In genomic region chr7:105677395-105677701, GRCh38 we compare ENCODE assay signal across 11 cellular contexts.
DNase-seq lines count a peak whose midpoint lies in the region; ATAC-seq and TF ChIP-seq lines count a peak whose summit lies in the region.
"Had no signal": no experiment of that assay in that cellular context is flagged by ENCODE, and none has a peak within 500 bp of the region (broad histone marks: within the 10 kb centered on the region; RNA-seq: fewer than 3 reads in every experiment).

No MANE protein-coding gene starts in this region.

- H2AFZ ChIP-seq in SU-DHL-6 (ENCODE audit: low read depth, low read length, severe bottlenecking), result peak overlapping the region; percentile 70

- DNase-seq in activated T-cell treated with anti-CD3 and anti-CD28 coated beads, Interleukin-2, amount 50 U/mL, for 4 hours, result no peak
- no peak for DNase-seq in activated T-cell treated with anti-CD3 and anti-CD28 coated beads for 4 hours
- DNase-seq in immature natural killer cell, result no peak
- DNase-seq in hippocampal formation (lab: John Stamatoyannopoulos, UW), result no peak
- DNase-seq: foreskin keratinocyte, left ventricle myocardium inferior, NCI-H1048 had no signal

- no peaks in the 10 kb centered on the region for H3K36me3 ChIP-seq in SU-DHL-6 (ENCODE audit: low read length)
- no peaks in the 10 kb centered on the region for H3K36me3 ChIP-seq in thymus (ENCODE audit: control insufficient read depth, insufficient read depth)
- H3K36me3 ChIP-seq: left ventricle myocardium inferior had no signal

- H3K79me2 ChIP-seq in SU-DHL-6 (ENCODE audit: insufficient read depth, low read length), result no peaks in the 10 kb centered on the region

- H3K27ac ChIP-seq in SU-DHL-6 (ENCODE audit: low read depth, low read length) (peak overlapping the region; percentile 2; the same call in 1 of the 2 replicates), thymus (ENCODE audit: low read depth) (peak overlapping the region; percentile 87)
- H3K27ac ChIP-seq: foreskin keratinocyte had no signal

- ATAC-seq in activated T-cell treated with anti-CD3 and anti-CD28 coated beads, Interleukin-2, amount 50 U/mL, for 4 hours, result no peak
- ATAC-seq in GM21825 (IDR thresholded peaks at IDR 0.05; ENCODE audit: unreplicated experiment), result no peak
- ATAC-seq in HG03175 (IDR thresholded peaks at IDR 0.05; ENCODE audit: unreplicated experiment), result no peak
- ATAC-seq: foreskin keratinocyte had no signal

- H4K20me1 ChIP-seq in SU-DHL-6 (ENCODE audit: low read depth, low read length), result no peaks in the 10 kb centered on the region

- no peaks in the 10 kb centered on the region for H3K27me3 ChIP-seq in SU-DHL-6 (ENCODE audit: low read length)
- H3K27me3 ChIP-seq in thymus (ENCODE audit: control insufficient read depth, insufficient read depth), result no peaks in the 10 kb centered on the region
- H3K27me3 ChIP-seq: foreskin keratinocyte had no signal

- no peaks in the 10 kb centered on the region for H3K9me3 Mint-ChIP-seq in activated T-cell treated with anti-CD3 and anti-CD28 coated beads, Interleukin-2, amount 50 U/mL, for 4 hours
- H3K9me3 Mint-ChIP-seq in immature natural killer cell, result no peaks in the 10 kb centered on the region

- H3K27me3 Mint-ChIP-seq in activated T-cell treated with anti-CD3 and anti-CD28 coated beads, Interleukin-2, amount 50 U/mL, for 4 hours (ENCODE audit: low read depth), result no peaks in the 10 kb centered on the region
- peaks cover 0 to 8% (median 4%) of the 10 kb centered on the region in 3 donors for H3K27me3 Mint-ChIP-seq in immature natural killer cell (ENCODE audit: low read depth in 3 of 3)

- H3K9ac ChIP-seq in SU-DHL-6 (ENCODE audit: low read length), result peak overlapping the region; percentile 22

- H3K4me1 Mint-ChIP-seq in activated T-cell treated with anti-CD3 and anti-CD28 coated beads, Interleukin-2, amount 50 U/mL, for 4 hours (ENCODE audit: low read depth), result peaks cover 79% of the 10 kb centered on the region
- H3K4me1 Mint-ChIP-seq in immature natural killer cell, result peaks cover 44 to 48% of the 10 kb centered on the region in 2 donors

- peaks cover 6% of the 10 kb centered on the region for H3K36me3 Mint-ChIP-seq in activated T-cell treated with anti-CD3 and anti-CD28 coated beads, Interleukin-2, amount 50 U/mL, for 4 hours (ENCODE audit: insufficient read depth)
- H3K36me3 Mint-ChIP-seq in immature natural killer cell, result peaks cover 0 to 5% (median 4%) of the 10 kb centered on the region in 3 donors

- H3K4me1 ChIP-seq in thymus (ENCODE audit: control insufficient read depth, insufficient read depth, low read length), result peaks cover 42% of the 10 kb centered on the region

- TF ChIP-seq CTCF in SU-DHL-6 (IDR thresholded peaks at IDR 0.05; ENCODE audit: insufficient read depth, low read length, poor library complexity, severe bottlenecking), result no peak

- H3K4me3 Mint-ChIP-seq in activated T-cell treated with anti-CD3 and anti-CD28 coated beads, Interleukin-2, amount 50 U/mL, for 4 hours, result peak overlapping the region; percentile 80
- peak overlapping the region; percentile 57 to 85 (median 76) for H3K4me3 Mint-ChIP-seq in immature natural killer cell

- no peaks in the 10 kb centered on the region for H3K9me3 ChIP-seq in SU-DHL-6 (ENCODE audit: insufficient read depth, low read length)
- H3K9me3 ChIP-seq in thymus (ENCODE audit: control insufficient read depth), result no peaks in the 10 kb centered on the region
- H3K9me3 ChIP-seq: left ventricle myocardium inferior had no signal

- H3K9me2 ChIP-seq in SU-DHL-6 (replicated peaks; ENCODE audit: insufficient read depth, low read length), result no peaks in the 10 kb centered on the region

- WGBS in thymus, result 83% methylated on average over 5 of the region's 5 CpGs

- H3K4me3 ChIP-seq in SU-DHL-6 (ENCODE audit: insufficient read depth, low read length, poor library complexity, severe bottlenecking) (peak overlapping the region; percentile 12), thymus (ENCODE audit: low read length) (peak overlapping the region; percentile 62)

- peak overlapping the region; percentile 87 to 96 (median 94) for H3K27ac Mint-ChIP-seq in immature natural killer cell

- peak overlapping the region; percentile 47 for H3K4me2 ChIP-seq in SU-DHL-6 (ENCODE audit: low read depth, low read length, poor library complexity, severe bottlenecking)

- no peaks in the 10 kb centered on the region for H3F3A ChIP-seq in SU-DHL-6 (ENCODE audit: insufficient read depth)
